Comparison of ENCODE assay signal across 8 cellular contexts in the genomic region with DNA sequence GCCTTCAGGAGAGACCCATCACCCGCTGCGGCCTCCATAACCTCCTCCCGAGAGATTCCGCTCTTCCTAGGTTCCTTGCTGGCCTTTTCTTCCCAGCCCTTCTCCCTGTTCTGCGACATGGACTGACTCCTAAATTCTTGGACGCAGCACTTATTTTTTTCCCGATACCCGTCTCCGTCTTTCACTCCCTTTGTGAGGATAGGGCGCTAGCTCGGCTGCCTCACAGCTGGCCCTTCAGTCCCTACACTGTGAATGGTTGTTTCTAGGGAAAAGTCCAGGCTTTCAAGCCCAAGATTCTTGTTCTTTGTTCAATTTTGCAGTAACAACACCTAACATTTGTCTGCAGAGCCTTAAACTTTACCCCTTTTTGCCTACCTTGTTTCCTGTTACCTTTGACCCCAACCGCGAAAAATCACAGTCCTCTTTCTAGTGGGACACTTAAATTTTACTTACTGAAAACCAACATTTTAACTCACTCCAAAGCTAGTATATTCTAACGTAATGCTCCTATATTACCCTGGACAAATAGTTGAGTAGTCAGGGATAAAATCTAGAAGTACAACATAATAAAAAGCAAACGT. TPM values are rescaled to one million over a fixed set of nuclear protein-coding genes. Genes with fewer than 3 reads are reported as not detected.
A peak's percentile ranks its signal among the peaks of the same experiment; 100 is the strongest.
DNase-seq lines count a peak whose midpoint lies in the region; TF ChIP-seq lines count a peak whose summit lies in the region.

No MANE protein-coding gene starts in this region.

- TF ChIP-seq POLR2A in prostate gland (IDR thresholded peaks at IDR 0.05): no peak

- H3K27me3 ChIP-seq in WERI-Rb-1 (ENCODE audit: insufficient read depth, low read depth, severe bottlenecking) (no peaks in the 10 kb centered on the region), prostate gland (replicated peaks; ENCODE audit: insufficient read depth) (no peaks in the 10 kb centered on the region)

- H3K36me3 ChIP-seq in WERI-Rb-1 (no peaks in the 10 kb centered on the region), prostate gland (no peaks in the 10 kb centered on the region)

- H3K9me3 ChIP-seq in WERI-Rb-1 (ENCODE audit: severe bottlenecking): no peaks in the 10 kb centered on the region
- no peaks in the 10 kb centered on the region for H3K9me3 ChIP-seq in prostate gland

- H3K36me3 Mint-ChIP-seq in activated naive CD4-positive, alpha-beta T cell treated with anti-CD3 and anti-CD28 coated beads, Interleukin-2, amount 10 ng/mL, durations not matched to agents 7 days and 5 days: peaks cover 12% of the 10 kb centered on the region

- no peak for DNase-seq in activated naive CD4-positive, alpha-beta T cell treated with anti-CD3 and anti-CD28 coated beads, Interleukin-2, amount 10 ng/mL, durations not matched to agents 7 days and 5 days
- DNase-seq in activated naive CD4-positive, alpha-beta T cell treated with Interleukin-2 at 50 U/mL for 16 hours: no peak
- DNase-seq in WERI-Rb-1 (no peak), foreskin melanocyte (peak; percentile 76), prostate gland (ENCODE audit: low spot score) (no peak), ureter (ENCODE audit: low spot score) (no peak)
- no peak for DNase-seq in stimulated activated CD4-positive, alpha-beta T cell treated with anti-CD3 and anti-CD28 coated beads, Interleukin-12 subunit alpha, Interleukin-12 subunit beta, amount 100 ng/mL, for 4 hours
- no peak for DNase-seq in stimulated activated CD8-positive, alpha-beta memory T cell treated with anti-CD3 and anti-CD28 coated beads, Interleukin-4, amount 100 ng/mL, for 48 hours

- intact Hi-C loops in prostate gland (cut with DNase I): loop anchor here (10.0 kb wide), 2 partner anchors 60 to 130 kb away; no protein-coding TSS in a partner anchor

- WGBS in prostate gland: 8% methylated on average over 15 of the region's 15 CpGs

- peak overlapping the region; percentile 89 for H3K4me3 ChIP-seq in WERI-Rb-1 (ENCODE audit: low read depth, low read length)
- peak overlapping the region; percentile 97 to 98 for H3K4me3 ChIP-seq in prostate gland

- TF ChIP-seq CTCF in WERI-Rb-1 (IDR thresholded peaks at IDR 0.05; ENCODE audit: low read depth, low read length) (no peak), prostate gland (IDR thresholded peaks at IDR 0.05) (no peak)

- no peaks in the 10 kb centered on the region for H3K9me3 Mint-ChIP-seq in activated naive CD4-positive, alpha-beta T cell treated with anti-CD3 and anti-CD28 coated beads, Interleukin-2, amount 10 ng/mL, durations not matched to agents 7 days and 5 days

- peaks cover 23% of the 10 kb centered on the region for H3K4me1 Mint-ChIP-seq in activated naive CD4-positive, alpha-beta T cell treated with anti-CD3 and anti-CD28 coated beads, Interleukin-2, amount 10 ng/mL, durations not matched to agents 7 days and 5 days

- CTCF ChIA-PET in activated naive CD4-positive, alpha-beta T cell treated with anti-CD3 and anti-CD28 coated beads, Interleukin-2, amount 10 ng/mL, durations not matched to agents 7 days and 5 days (lab: Charles Lee): interaction anchor here (1.3 to 2.8 kb wide), 2 partner anchors 80 to 101 kb away, joined by 3 to 15 read pairs; no protein-coding TSS in a partner anchor

- H3K27me3 Mint-ChIP-seq in activated naive CD4-positive, alpha-beta T cell treated with anti-CD3 and anti-CD28 coated beads, Interleukin-2, amount 10 ng/mL, durations not matched to agents 7 days and 5 days: no peaks in the 10 kb centered on the region

- H3K27ac ChIP-seq in WERI-Rb-1: peak overlapping the region; percentile 94
- peak overlapping the region; percentile 86 to 94 for H3K27ac ChIP-seq in prostate gland

- H3K4me3 Mint-ChIP-seq in activated naive CD4-positive, alpha-beta T cell treated with anti-CD3 and anti-CD28 coated beads, Interleukin-2, amount 10 ng/mL, durations not matched to agents 7 days and 5 days: peak overlapping the region; percentile 86

- peak overlapping the region; percentile 87 for H3K27ac Mint-ChIP-seq in activated naive CD4-positive, alpha-beta T cell treated with anti-CD3 and anti-CD28 coated beads, Interleukin-2, amount 10 ng/mL, durations not matched to agents 7 days and 5 days

- H3K4me1 ChIP-seq in prostate gland (replicated peaks): no peaks in the 10 kb centered on the region

RNA-seq across cellular contexts. Expression of a gene that starts 0.5 kb away (rescaled TPM):
- total RNA-seq in prostate gland (10 to 100 TPM; 27.5 to 28.9 TPM), ureter (41.5 TPM)
